Comparison of ENCODE assay signal across 27 cellular contexts in genomic region chr17:28125530-28126382, GRCh38.
DNase-seq lines count a peak whose midpoint lies in the region; ATAC-seq, FAIRE-seq and TF ChIP-seq lines count a peak whose summit lies in the region.
"Had no signal": no experiment of that assay in that cellular context is flagged by ENCODE, and none has a peak within 500 bp of the region (broad histone marks: within the 10 kb centered on the region; RNA-seq: fewer than 3 reads in every experiment).

No MANE protein-coding gene starts in this region.

- TF ChIP-seq CTCF in pancreas (IDR thresholded peaks at IDR 0.05): no peak

- no peaks in the 10 kb centered on the region for H3K27me3 Mint-ChIP-seq in T-helper 17 cell
- H3K27me3 Mint-ChIP-seq: activated CD4-positive, alpha-beta memory T cell treated with anti-CD3 and anti-CD28 coated beads for 36 hours; CD4-positive, alpha-beta T cell; natural killer cell treated with Interleukin-12 subunit alpha and Interleukin-12 subunit beta and Interleukin-15 and Interleukin-18, amount 100 ng/mL, for 72 hours had no signal

- H3K9me3 ChIP-seq in pancreas (no peaks in the 10 kb centered on the region), T-helper 17 cell (ENCODE audit: control insufficient read depth, low read length, poor library complexity, severe bottlenecking) (no peaks in the 10 kb centered on the region), HAP-1 (no peaks in the 10 kb centered on the region)
- H3K9me3 ChIP-seq: adrenal gland, testis had no signal

- no peak overlapping the region for H3K4me3 ChIP-seq in pancreas
- H3K4me3 ChIP-seq in HAP-1: no peak overlapping the region
- H3K4me3 ChIP-seq: adrenal gland, testis had no signal

- in situ Hi-C loops in Caki2 (cut with HindIII; ENCODE audit: low pct_unique_long_range_greater_than_20kb, low sequenced_read_pairs) (no loop called here), HAP-1 (cut with MboI; ENCODE audit: low sequenced_read_pairs) (no loop called here)

- peak overlapping the region in 2 of 4 donors; percentile 50 to 61 for H3K27ac ChIP-seq in pancreas
- H3K27ac ChIP-seq: adrenal gland, RWPE1, testis had no signal

- H3K4me1 Mint-ChIP-seq in T-helper 17 cell: no peaks in the 10 kb centered on the region

- H3K27ac Mint-ChIP-seq in T-helper 17 cell: no peak overlapping the region
- H3K27ac Mint-ChIP-seq: activated CD4-positive, alpha-beta memory T cell treated with anti-CD3 and anti-CD28 coated beads for 36 hours; CD4-positive, alpha-beta T cell; natural killer cell treated with Interleukin-12 subunit alpha and Interleukin-12 subunit beta and Interleukin-15 and Interleukin-18, amount 100 ng/mL, for 72 hours had no signal

- peaks cover 5% of the 10 kb centered on the region for H3K36me3 Mint-ChIP-seq in T-helper 17 cell (ENCODE audit: low read depth)
- H3K36me3 Mint-ChIP-seq: natural killer cell treated with Interleukin-12 subunit alpha and Interleukin-12 subunit beta and Interleukin-15 and Interleukin-18, amount 100 ng/mL, for 72 hours had no signal

- H3K4me1 ChIP-seq in pancreas: peaks cover 6 to 20% (median 20%) of the 10 kb centered on the region in 3 donors
- H3K4me1 ChIP-seq in HAP-1: peaks cover 23% of the 10 kb centered on the region
- H3K4me1 ChIP-seq: testis had no signal

- intact Hi-C loops in pancreas (cut with DNase I): no loop called here

- H3K4me3 Mint-ChIP-seq in T-helper 17 cell: no peak overlapping the region
- H3K4me3 Mint-ChIP-seq: activated CD4-positive, alpha-beta memory T cell treated with anti-CD3 and anti-CD28 coated beads for 36 hours; CD4-positive, alpha-beta T cell; natural killer cell treated with Interleukin-12 subunit alpha and Interleukin-12 subunit beta and Interleukin-15 and Interleukin-18, amount 100 ng/mL, for 72 hours had no signal

- 16% methylated on average over 4 of the region's 4 CpGs for WGBS in pancreas, 2 donors

- no peak for FAIRE-seq in pancreas (lab: Jason Lieb, UNC)
- FAIRE-seq: GM12892, keratinocyte, TTC549 had no signal

- H3K36me3 ChIP-seq in pancreas (no peaks in the 10 kb centered on the region), HAP-1 (replicated peaks) (peaks cover 4% of the 10 kb centered on the region)

- DNase-seq in Caki2 (ENCODE audit: low read depth) (peak; percentile 42), NOMO-1 treated with DMSO at 0.1 percent for 48 hours (lab: John Stamatoyannopoulos, UW; ENCODE audit: unreplicated experiment) (peak; percentile 45), kidney glomerular epithelial cell (lab: John Stamatoyannopoulos, UW) (peak; percentile 20), pancreas (peak in 1 of 6 donors; percentile 41), T-helper 17 cell (no peak), HAP-1 (ENCODE audit: low spot score in 2 of 2) (no peak), NCI-H2227 treated with DMSO at 0.1 percent for 48 hours (lab: John Stamatoyannopoulos, UW) (no peak)
- DNase-seq: activated CD4-positive, alpha-beta memory T cell treated with anti-CD3 and anti-CD28 coated beads for 36 hours; activated CD4-positive, CD25-positive, alpha-beta regulatory T cell; activated CD8-positive, alpha-beta memory T cell treated with anti-CD3 and anti-CD28 coated beads, Interleukin-2, amount 50 U/mL, for 4 hours; activated naive CD4-positive, alpha-beta T cell; adrenal gland; CD4-positive, alpha-beta T cell; dermis blood vessel endothelial cell; DMS 273 treated with DMSO at 0.1 percent for 48 hours; glutamatergic neuron; NCI-H1694; OCI-M1; stimulated activated naive CD8-positive, alpha-beta T cell treated with anti-CD3 and anti-CD28 coated beads, Interleukin-15, Interleukin-2, amounts not matched to agents 100 U/mL and 50 U/mL, for 24 hours; testis had no signal

- peak; percentile 78 to 85 (median 84) for ATAC-seq in pancreas
- ATAC-seq in HG03175 (IDR thresholded peaks at IDR 0.05; ENCODE audit: unreplicated experiment): no peak
- ATAC-seq in T-helper 17 cell: no peak
- ATAC-seq: esophagus mucosa; natural killer cell treated with Interleukin-12 subunit alpha and Interleukin-12 subunit beta and Interleukin-15 and Interleukin-18, amount 100 ng/mL, for 72 hours; stimulated activated naive CD8-positive, alpha-beta T cell treated with anti-CD3 and anti-CD28 coated beads, Interleukin-15, Interleukin-2, amounts not matched to agents 100 U/mL and 50 U/mL, for 24 hours had no signal

- H3K27me3 ChIP-seq in pancreas (no peaks in the 10 kb centered on the region), HAP-1 (ENCODE audit: low read depth) (no peaks in the 10 kb centered on the region)
- H3K27me3 ChIP-seq: adrenal gland, testis had no signal

Comparison
In these comparisons a context has a peak if more than half of its experiments do, and no peak if none do; other contexts are left out.
1. DNase-seq: peak in Caki2 (single experiment), NOMO-1 treated with DMSO at 0.1 percent for 48 hours (single experiment) and kidney glomerular epithelial cell (single experiment); none in T-helper 17 cell (0 of 3), HAP-1 (0 of 2) and NCI-H2227 treated with DMSO at 0.1 percent for 48 hours (single experiment).
2. ATAC-seq: peak in pancreas (4 of 4); none in HG03175 (single experiment) and T-helper 17 cell (single experiment).